Comparison of ENCODE assay signal across 26 cellular contexts in the genomic region with DNA sequence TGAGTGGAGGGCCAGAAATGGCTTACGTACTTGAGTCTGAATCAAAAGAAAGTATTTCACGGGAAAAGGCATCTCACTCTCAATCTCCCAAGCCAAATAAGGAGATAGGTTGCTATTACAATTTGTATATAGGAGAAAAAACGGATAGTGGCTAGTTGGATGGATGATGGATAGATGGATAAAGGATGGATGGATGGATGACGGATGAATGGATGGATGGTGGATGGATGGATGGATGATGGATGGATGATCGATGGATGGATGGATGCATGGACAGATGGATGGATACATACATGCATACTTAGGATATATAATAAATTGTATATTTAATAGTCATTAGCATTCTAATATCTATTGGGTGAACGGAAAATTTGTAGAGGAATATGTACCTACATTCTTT.
"Had no signal": no experiment of that assay in that cellular context is flagged by ENCODE, and none has a peak within 500 bp of the region (broad histone marks: within the 10 kb centered on the region; RNA-seq: fewer than 3 reads in every experiment).

No MANE protein-coding gene starts in this region.

- H3K27ac ChIP-seq: colonic mucosa, epithelial cell of prostate, esophagus squamous epithelium, gastrocnemius medialis, heart right ventricle, left lung, lower lobe of right lung had no signal

- H3K4me1 ChIP-seq: colonic mucosa had no signal

- DNase-seq: colonic mucosa; cortex of kidney; effector CD8-positive, alpha-beta T cell; effector memory CD8-positive, alpha-beta T cell; endodermal cell; erythroblast; esophagus squamous epithelium; foreskin fibroblast; foreskin melanocyte; gastrocnemius medialis; glutamatergic neuron; head of caudate nucleus; heart right ventricle; hippocampal formation; left cardiac atrium; left lung; left ventricle myocardium superior; lower lobe of right lung; mesenchymal stem cell; mucosa of descending colon; naive B cell had no signal

- ATAC-seq: effector memory CD8-positive, alpha-beta T cell; esophagus mucosa; gastrocnemius medialis; heart right ventricle; left cardiac atrium; left lung; left ventricle myocardium superior; lower lobe of right lung; mucosa of descending colon had no signal

- H3K4me3 ChIP-seq: colonic mucosa, esophagus squamous epithelium, gastrocnemius medialis, heart right ventricle, left lung, lower lobe of right lung, mucosa of descending colon had no signal

- H3K9me3 ChIP-seq: colonic mucosa, esophagus squamous epithelium, gastrocnemius medialis, heart right ventricle, left lung, lower lobe of right lung, mucosa of descending colon had no signal

- H3K27me3 ChIP-seq: colonic mucosa, esophagus squamous epithelium, gastrocnemius medialis, heart right ventricle, left lung had no signal

- H3K36me3 ChIP-seq: colonic mucosa, esophagus squamous epithelium, gastrocnemius medialis, heart right ventricle, left lung, lower lobe of right lung had no signal

- FAIRE-seq: endometrium, islet of Langerhans, keratinocyte had no signal
